Comparison of ENCODE assay signal across 8 cellular contexts in genomic region chr16:90019543-90020259, GRCh38. TPM values are rescaled to one million over a fixed set of nuclear protein-coding genes. Genes with fewer than 3 reads are reported as not detected.
A peak's percentile ranks its signal among the peaks of the same experiment; 100 is the strongest.
DNase-seq lines count a peak whose midpoint lies in the region; ATAC-seq and TF ChIP-seq lines count a peak whose summit lies in the region.

No MANE protein-coding gene starts in this region.

- H3K27me3 ChIP-seq in AG04450 (ENCODE audit: control insufficient read depth, insufficient read depth, low read length) (no peaks in the 10 kb centered on the region), heart left ventricle (peaks cover 0 to 12% (median 0%) of the 10 kb centered on the region in 9 donors)

- H3K4me2 ChIP-seq in OCI-LY7 (ENCODE audit: low read length): peak overlapping the region; percentile 66

- peaks cover 3% of the 10 kb centered on the region for H3K27me3 Mint-ChIP-seq in activated naive CD4-positive, alpha-beta T cell treated with anti-CD3 and anti-CD28 coated beads for 36 hours (ENCODE audit: low read depth)

- peaks cover 2% of the 10 kb centered on the region for H3K9me3 Mint-ChIP-seq in activated naive CD4-positive, alpha-beta T cell treated with anti-CD3 and anti-CD28 coated beads for 36 hours

- TF ChIP-seq POLR2A in heart left ventricle (IDR thresholded peaks at IDR 0.05): no peak

- intact Hi-C loops in OCI-LY7 (cut with micrococcal nuclease; ENCODE audit: unreplicated experiment): loop anchor here (2.0 to 10.0 kb wide), 2 partner anchors 97 to 315 kb away; partner anchors contain the start of genes SPATA2L and TUBB3
- intact Hi-C loops in activated naive CD4-positive, alpha-beta T cell treated with anti-CD3 and anti-CD28 coated beads for 36 hours (cut with micrococcal nuclease): loop anchor here (2.0 to 5.0 kb wide), 2 partner anchors 93 to 147 kb away; partner anchors contain the start of gene TCF25
- intact Hi-C loops in heart left ventricle (cut with DNase I): loop anchor here in 1 of 10 donors (5.0 kb wide), 1 partner anchor 47 kb away; no protein-coding TSS in a partner anchor

- H3K27ac ChIP-seq in AG04450 (ENCODE audit: low read depth, low read length) (peak overlapping the region; percentile 73), OCI-LY7 (ENCODE audit: low read depth, low read length, poor library complexity, severe bottlenecking) (no peak overlapping the region), heart left ventricle (peak overlapping the region in 4 of 12 donors; percentile 20 to 50 (median 36))

- H3K9me3 ChIP-seq in AG04450 (ENCODE audit: control insufficient read depth, insufficient read depth, low read length): no peaks in the 10 kb centered on the region; the same call in 1 of the 2 replicates
- no peaks in the 10 kb centered on the region for H3K9me3 ChIP-seq in OCI-LY7 (ENCODE audit: low read length)
- no peaks in the 10 kb centered on the region for H3K9me3 ChIP-seq in heart left ventricle

- peak; percentile 36 for ATAC-seq in GM21825 (IDR thresholded peaks at IDR 0.05; ENCODE audit: unreplicated experiment)
- ATAC-seq in heart left ventricle: peak in 1 of 4 donors; percentile 2
- no peak for ATAC-seq in HG03378 (IDR thresholded peaks at IDR 0.05; ENCODE audit: unreplicated experiment)

- BruUV-seq in OCI-LY7 (replicated peaks; lab: Mats Ljungman, UMichigan): no TSS peak

- peaks cover 15% of the 10 kb centered on the region for H3K4me1 Mint-ChIP-seq in activated naive CD4-positive, alpha-beta T cell treated with anti-CD3 and anti-CD28 coated beads for 36 hours (ENCODE audit: low read depth)

- peaks cover 2% of the 10 kb centered on the region for H3K36me3 Mint-ChIP-seq in activated naive CD4-positive, alpha-beta T cell treated with anti-CD3 and anti-CD28 coated beads for 36 hours (ENCODE audit: low read depth)

- DNase-seq in AG04450 (ENCODE audit: low read depth, low spot score) (peak; percentile 53), OCI-LY7 (ENCODE audit: low spot score) (peak; percentile 57), heart left ventricle (peak in 1 of 5 donors; percentile 64), retina (peak; percentile 75), GF-D8 (lab: John Stamatoyannopoulos, UW) (no peak)
- peak; percentile 39 for DNase-seq in activated naive CD4-positive, alpha-beta T cell treated with anti-CD3 and anti-CD28 coated beads for 36 hours

- H3K79me2 ChIP-seq in OCI-LY7 (ENCODE audit: insufficient read depth, low read depth, low read length): no peaks in the 10 kb centered on the region

- CTCF ChIA-PET in AG04450 (lab: Charles Lee) (interaction anchor here (0.6 kb wide), 2 partner anchors 21 to 342 kb away, joined by 3 to 4 read pairs; no protein-coding TSS in a partner anchor), OCI-LY7 (lab: Charles Lee; ENCODE audit: unreplicated experiment) (no interaction called here)
- CTCF ChIA-PET in activated naive CD4-positive, alpha-beta T cell treated with anti-CD3 and anti-CD28 coated beads for 36 hours (lab: Charles Lee): interaction anchor here (0.6 to 1.6 kb wide), 4 partner anchors 20 to 367 kb away, joined by 3 to 5 read pairs (median 4); partner anchors contain the start of gene SPATA2L

- peak; percentile 19; the same call in 1 of the 2 replicates for TF ChIP-seq CTCF in AG04450 (IDR thresholded peaks at IDR 0.05; ENCODE audit: low read depth, low read length)
- peak; percentile 62 for TF ChIP-seq CTCF in OCI-LY7 (conservative IDR thresholded peaks at IDR 0.05; ENCODE audit: low read length)
- peak in 6 of 12 donors; percentile 16 to 42 (median 24) for TF ChIP-seq CTCF in heart left ventricle (IDR thresholded peaks at IDR 0.05)

- H3K9me2 ChIP-seq in OCI-LY7 (ENCODE audit: insufficient read depth, low read length): no peaks in the 10 kb centered on the region

- H3K4me1 ChIP-seq in OCI-LY7 (ENCODE audit: insufficient read depth, low read length, poor library complexity, severe bottlenecking): peaks cover 32% of the 10 kb centered on the region
- peaks cover 0 to 51% (median 35%) of the 10 kb centered on the region in 12 donors for H3K4me1 ChIP-seq in heart left ventricle

- H3K4me3 ChIP-seq in AG04450 (ENCODE audit: low read depth, low read length) (peak overlapping the region; percentile 64), OCI-LY7 (ENCODE audit: low read depth, low read length, poor library complexity, severe bottlenecking) (peak overlapping the region; percentile 58), heart left ventricle (peak overlapping the region; percentile 42 to 79 (median 64))

- H3K27ac Mint-ChIP-seq in activated naive CD4-positive, alpha-beta T cell treated with anti-CD3 and anti-CD28 coated beads for 36 hours: no peak overlapping the region

- POLR2A ChIA-PET in AG04450 (lab: Yijun Ruan, JAX) (interaction anchor here (0.7 to 1.1 kb wide), 2 partner anchors 48 to 179 kb away, joined by 3 read pairs; no protein-coding TSS in a partner anchor), OCI-LY7 (lab: Charles Lee) (interaction anchor here (0.6 to 1.1 kb wide), 3 partner anchors 15 to 156 kb away, joined by 3 read pairs; no protein-coding TSS in a partner anchor)

- WGBS in heart left ventricle, 4 donors: 2 to 5% (median 3%) methylated on average over 5 to 57 of the region's 57 CpGs

- H2AFZ ChIP-seq in OCI-LY7 (ENCODE audit: low read length): no peak overlapping the region

- H3K4me3 Mint-ChIP-seq in activated naive CD4-positive, alpha-beta T cell treated with anti-CD3 and anti-CD28 coated beads for 36 hours: peak overlapping the region; percentile 70

- H3K36me3 ChIP-seq in OCI-LY7 (ENCODE audit: insufficient read depth, low read length) (no peaks in the 10 kb centered on the region), heart left ventricle (peaks cover 0 to 2% (median 0%) of the 10 kb centered on the region in 9 donors)

- no peaks in the 10 kb centered on the region for H4K20me1 ChIP-seq in OCI-LY7 (ENCODE audit: insufficient read depth, low read length)

RNA-seq across cellular contexts. Expression of gene DBNDD1, which starts 0.4 kb away (rescaled TPM):
- 9.2 and 12.5 TPM in 2 replicates for polyA plus RNA-seq in AG04450 (2011; rRNA removed)
- polyA minus RNA-seq in AG04450 (2011; rRNA and poly(A)+ RNA removed): 5.8 and 7.2 TPM in 2 replicates
- 0.98 and 1.1 TPM in 2 replicates for total RNA-seq in OCI-LY7 (2014; rRNA removed; shearing (Covaris generic))
- 0.57 and 0.85 TPM in 2 replicates for total RNA-seq in OCI-LY7 (2022)
- under 1 TPM; 0.60 to 0.67 TPM for total RNA-seq in activated naive CD4-positive, alpha-beta T cell treated with anti-CD3 and anti-CD28 coated beads for 36 hours
- total RNA-seq in heart left ventricle: 10 to 100 TPM in 1 of 9 donors, 1 to 10 TPM in 8; 2.3 to 16.0 (median 5.5) TPM
- polyA plus RNA-seq in heart left ventricle: 1 to 10 TPM; 1.4 to 3.8 TPM

RNA-seq across cellular contexts. Expression of gene PRDM7, which starts 57.4 kb away (rescaled TPM):
- polyA plus RNA-seq in AG04450 (2011; rRNA removed) (not detected in 2 replicates), heart left ventricle (not detected)
- polyA minus RNA-seq in AG04450 (2011; rRNA and poly(A)+ RNA removed): not detected in 2 replicates
- not detected in 2 replicates for total RNA-seq in OCI-LY7 (2014; rRNA removed; shearing (Covaris generic))
- total RNA-seq in OCI-LY7 (2022) (not detected in 2 replicates), heart left ventricle (not detected)
- not detected for total RNA-seq in activated naive CD4-positive, alpha-beta T cell treated with anti-CD3 and anti-CD28 coated beads for 36 hours
